Comparison of ENCODE assay signal across 24 cellular contexts in the genomic region with DNA sequence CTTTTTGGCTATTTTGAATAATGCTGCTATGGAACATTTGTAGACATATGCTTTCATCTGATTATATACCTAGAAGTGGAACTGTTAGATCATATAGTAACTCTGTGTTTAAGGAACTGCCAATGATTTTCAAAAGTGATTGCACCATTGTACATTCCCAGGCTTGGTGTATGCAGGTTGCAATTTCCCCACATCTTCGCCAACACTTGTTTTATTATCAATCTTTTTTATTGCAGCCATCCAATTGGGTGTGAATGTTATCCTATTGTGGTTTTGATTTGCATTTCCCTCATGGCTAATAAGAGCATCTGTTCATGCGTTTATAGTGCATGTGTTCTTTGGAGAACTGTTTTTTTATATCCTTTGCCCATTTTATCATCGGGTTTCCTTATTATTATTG.
"Had no signal": no experiment of that assay in that cellular context is flagged by ENCODE, and none has a peak within 500 bp of the region (broad histone marks: within the 10 kb centered on the region; RNA-seq: fewer than 3 reads in every experiment).

No MANE protein-coding gene starts in this region.

- FAIRE-seq: endometrium, kidney had no signal

- H3K27me3 ChIP-seq: esophagus squamous epithelium, gastrocnemius medialis, heart left ventricle, hepatocyte, left lung had no signal

- H3K27ac ChIP-seq: coronary artery, epithelial cell of prostate, esophagus squamous epithelium, gastrocnemius medialis, heart left ventricle, left lung, lower lobe of right lung had no signal

- H3K4me1 ChIP-seq: left lung, lower lobe of right lung had no signal

- H3K9me3 ChIP-seq: esophagus squamous epithelium, gastrocnemius medialis, heart left ventricle, left lung, lower lobe of right lung had no signal

- H3K4me2 ChIP-seq: hepatocyte had no signal

- DNase-seq: effector CD8-positive, alpha-beta T cell; effector memory CD8-positive, alpha-beta T cell; endodermal cell; erythroblast; esophagus squamous epithelium; foreskin fibroblast; foreskin melanocyte; gastrocnemius medialis; heart left ventricle; hypothalamus; immature natural killer cell; islet precursor cell; kidney; kidney glomerular epithelial cell; left lung; left ventricle myocardium superior; lower lobe of right lung; mesenchymal stem cell; naive thymus-derived CD4-positive, alpha-beta T cell had no signal

- H2AFZ ChIP-seq: hepatocyte had no signal

- H3K36me3 ChIP-seq: gastrocnemius medialis, heart left ventricle, left lung, lower lobe of right lung had no signal

- ATAC-seq: effector memory CD8-positive, alpha-beta T cell; esophagus mucosa; gastrocnemius medialis; heart left ventricle; left lung; left ventricle myocardium superior; lower lobe of right lung; naive thymus-derived CD4-positive, alpha-beta T cell had no signal

- H3K4me3 ChIP-seq: coronary artery, esophagus squamous epithelium, gastrocnemius medialis, heart left ventricle, hepatocyte, left lung, lower lobe of right lung had no signal
